In the genomic region with DNA sequence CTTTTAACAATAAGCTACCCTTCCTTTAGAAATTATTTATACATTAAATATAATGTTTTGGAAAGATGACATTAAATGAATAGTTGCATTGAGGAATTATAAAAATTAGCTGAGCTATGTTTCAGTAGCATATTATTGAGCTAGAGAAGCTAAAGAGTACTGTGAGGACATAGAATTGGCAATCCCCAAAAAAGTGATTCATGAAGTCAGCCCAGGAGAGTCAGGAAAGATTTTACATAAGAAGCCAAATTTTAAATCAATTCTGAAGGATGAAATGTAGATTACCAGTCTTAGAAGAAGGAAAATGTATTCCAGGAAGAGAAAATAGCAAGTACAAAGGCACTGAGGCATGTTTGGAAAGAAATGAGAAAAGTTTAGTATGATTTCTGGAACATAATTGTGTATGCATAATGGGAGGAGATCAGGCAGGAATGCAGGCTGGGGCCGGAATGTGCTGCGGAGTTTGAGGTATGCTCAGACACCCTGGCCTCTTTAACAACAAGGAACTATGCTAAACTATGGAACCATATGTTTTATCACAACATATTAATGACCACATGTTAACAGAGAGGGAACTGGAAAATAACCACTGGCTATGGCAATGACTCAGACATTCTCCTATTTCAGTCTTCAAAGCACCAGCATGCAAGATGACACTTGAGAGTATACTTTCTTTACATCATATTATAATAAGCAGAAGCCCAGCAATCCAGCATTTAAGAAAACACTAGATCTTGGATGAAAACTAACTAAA, we compare ENCODE assay signal across 11 cellular contexts.
DNase-seq lines count a peak whose midpoint lies in the region; ATAC-seq and TF ChIP-seq lines count a peak whose summit lies in the region.
"Had no signal": no experiment of that assay in that cellular context is flagged by ENCODE, and none has a peak within 500 bp of the region (broad histone marks: within the 10 kb centered on the region; RNA-seq: fewer than 3 reads in every experiment).

No MANE protein-coding gene starts in this region.

- H3K4me1 ChIP-seq in mammary epithelial cell (ENCODE audit: insufficient read depth, low read length) = peaks cover 12% of the 10 kb centered on the region
- peaks cover 27% of the 10 kb centered on the region for H3K4me1 ChIP-seq in osteoblast (ENCODE audit: insufficient read depth, low read length)

- H3K4me3 ChIP-seq in mammary epithelial cell (replicated peaks in 1 of 3; ENCODE audit: insufficient read depth in 1 of 3, low read depth in 2 of 3, low read length in 3 of 3) = no peak overlapping the region
- no peak overlapping the region for H3K4me3 ChIP-seq in osteoblast (ENCODE audit: insufficient read depth, low read length)

- no peak overlapping the region for H3K9ac ChIP-seq in mammary epithelial cell (ENCODE audit: insufficient read depth, low read length)

- ATAC-seq in GM18511 (IDR thresholded peaks at IDR 0.05; ENCODE audit: unreplicated experiment) = peak; percentile 66
- peak; percentile 74 for ATAC-seq in HG03432 (IDR thresholded peaks at IDR 0.05; ENCODE audit: unreplicated experiment)
- ATAC-seq in GM19452 (IDR thresholded peaks at IDR 0.05; ENCODE audit: unreplicated experiment) = no peak
- no peak for ATAC-seq in HG02623 (IDR thresholded peaks at IDR 0.05; ENCODE audit: unreplicated experiment)
- ATAC-seq: activated CD4-positive, CD25-positive, alpha-beta regulatory T cell treated with anti-CD3 and anti-CD28 coated beads, Interleukin-2, amount 50 U/mL, for 24 hours had no signal

- BruUV-seq in mammary epithelial cell (replicated peaks; lab: Mats Ljungman, UMichigan) = no TSS peak

- CTCF ChIA-PET in mammary epithelial cell (lab: Charles Lee; ENCODE audit: low non-redundant PET) = no interaction called here

- in situ Hi-C loops in mammary epithelial cell (cut with MboI; ENCODE audit: low sequenced_read_pairs in 2 of 2) = no loop called here

- H3K4me2 ChIP-seq in mammary epithelial cell (ENCODE audit: insufficient read depth, low read depth, low read length) (peak overlapping the region; percentile 3), osteoblast (ENCODE audit: insufficient read depth, low read length) (peak overlapping the region; percentile 24)

- no peaks in the 10 kb centered on the region for H3K9me3 ChIP-seq in mammary epithelial cell (replicated peaks; ENCODE audit: insufficient read depth, low read length)
- H3K9me3 ChIP-seq in osteoblast (ENCODE audit: low read depth, low read length) = no peaks in the 10 kb centered on the region

- H2AFZ ChIP-seq in mammary epithelial cell (ENCODE audit: low read depth, low read length) (no peak overlapping the region), osteoblast (ENCODE audit: low read length) (no peak overlapping the region)

- intact Hi-C loops in mammary epithelial cell (cut with micrococcal nuclease) = loop anchor here (5.0 to 10.0 kb wide), 2 partner anchors 102 to 360 kb away; a partner anchor contains a TSS

- H4K20me1 ChIP-seq in mammary epithelial cell (ENCODE audit: insufficient read depth, low read length) (no peaks in the 10 kb centered on the region), osteoblast (ENCODE audit: insufficient read depth, low read length) (no peaks in the 10 kb centered on the region)

- H3K36me3 ChIP-seq in mammary epithelial cell (ENCODE audit: insufficient read depth, low read length) (no peaks in the 10 kb centered on the region), osteoblast (ENCODE audit: insufficient read depth, low read length) (no peaks in the 10 kb centered on the region)

- dilution Hi-C loops in mammary epithelial cell (cut with HindIII; ENCODE audit: low sequenced_read_pairs) = no loop called here

- H3K27ac ChIP-seq in mammary epithelial cell (ENCODE audit: insufficient read depth, low read depth, low read length) = no peak overlapping the region
- H3K27ac ChIP-seq in osteoblast (ENCODE audit: low read depth, low read length) = peak overlapping the region; percentile 62

- DNase-seq in mammary epithelial cell = peak; percentile 62
- DNase-seq in osteoblast (ENCODE audit: insufficient read length, low spot score, missing footprints) = no peak
- no peak for DNase-seq in NCI-H1048 (lab: John Stamatoyannopoulos, UW)
- DNase-seq in NCI-H1930 (lab: John Stamatoyannopoulos, UW) = no peak
- DNase-seq: hippocampal formation, nucleus accumbens had no signal

- WGBS in mammary epithelial cell (ENCODE audit: low coverage, missing lambda C conversion rate) = 79% methylated on average over 2 of the region's 2 CpGs

- H3K27me3 ChIP-seq in mammary epithelial cell (ENCODE audit: insufficient read depth, low read length) (no peaks in the 10 kb centered on the region), osteoblast (ENCODE audit: insufficient read depth, low read length) (no peaks in the 10 kb centered on the region)

- H3K79me2 ChIP-seq in mammary epithelial cell (ENCODE audit: insufficient read depth, low read length) (no peaks in the 10 kb centered on the region), osteoblast (ENCODE audit: insufficient read depth, low read length) (no peaks in the 10 kb centered on the region)

- TF ChIP-seq CTCF in mammary epithelial cell (conservative IDR thresholded peaks at IDR 0.05 in 1 of 2, IDR thresholded peaks at IDR 0.05 in 1 of 2; ENCODE audit: extremely low read depth in 1 of 2, insufficient read depth in 1 of 2, low read depth in 1 of 2, low read length in 2 of 2) = no peak
- no peak for TF ChIP-seq CTCF in osteoblast (IDR thresholded peaks at IDR 0.05; ENCODE audit: extremely low read depth, low read depth, low read length)

Comparison
In these comparisons a context has a peak if more than half of its experiments do, and no peak if none do; other contexts are left out.
1. ATAC-seq: peak in GM18511 (single experiment) and HG03432 (single experiment); none in GM19452 (single experiment) and HG02623 (single experiment).